In genomic region chr11:69352715-69353325, GRCh38 we compare ENCODE assay signal across 9 cellular contexts. TPM values are rescaled to one million over a fixed set of nuclear protein-coding genes. Genes with fewer than 3 reads are reported as not detected.
DNase-seq lines count a peak whose midpoint lies in the region; ATAC-seq and TF ChIP-seq lines count a peak whose summit lies in the region.
"Had no signal": no experiment of that assay in that cellular context is flagged by ENCODE, and none has a peak within 500 bp of the region (broad histone marks: within the 10 kb centered on the region; RNA-seq: fewer than 3 reads in every experiment).

No MANE protein-coding gene starts in this region.

- DNase-seq in CD1c-positive myeloid dendritic cell (ENCODE audit: extremely low spot score) = peak; percentile 61
- peak; percentile 17 for DNase-seq in NCI-H460 (ENCODE audit: extremely low read depth, low read depth)
- DNase-seq in naive thymus-derived CD4-positive, alpha-beta T cell = peak in 1 of 9 donors; percentile 40
- no peak for DNase-seq in ecto neural progenitor cell (ENCODE audit: low spot score)
- DNase-seq in DMS153 (lab: John Stamatoyannopoulos, UW) = no peak

- peaks cover 0 to 12% (median 6%) of the 10 kb centered on the region in 5 experiments for H3K9me3 Mint-ChIP-seq in brain
- H3K9me3 Mint-ChIP-seq in naive thymus-derived CD4-positive, alpha-beta T cell = peaks cover 0 to 17% (median 5%) of the 10 kb centered on the region in 11 donors

- H3K4me3 Mint-ChIP-seq in brain = no peak overlapping the region
- no peak overlapping the region for H3K4me3 Mint-ChIP-seq in naive thymus-derived CD4-positive, alpha-beta T cell

- ATAC-seq in naive thymus-derived CD4-positive, alpha-beta T cell = peak; percentile 52
- no peak for ATAC-seq in HG03439 (IDR thresholded peaks at IDR 0.05; ENCODE audit: unreplicated experiment)
- ATAC-seq in GM21423 (IDR thresholded peaks at IDR 0.05; ENCODE audit: unreplicated experiment) = no peak

- H3K4me1 Mint-ChIP-seq in brain = peaks cover 19% of the 10 kb centered on the region
- H3K4me1 Mint-ChIP-seq in naive thymus-derived CD4-positive, alpha-beta T cell = peaks cover 0 to 6% (median 0%) of the 10 kb centered on the region in 7 donors

- H3K36me3 Mint-ChIP-seq in brain = no peaks in the 10 kb centered on the region
- H3K36me3 Mint-ChIP-seq in naive thymus-derived CD4-positive, alpha-beta T cell = peaks cover 0 to 9% (median 0%) of the 10 kb centered on the region in 5 donors

- no peaks in the 10 kb centered on the region for H3K27me3 ChIP-seq in naive thymus-derived CD4-positive, alpha-beta T cell (ENCODE audit: control insufficient read depth in 2 of 2, insufficient read depth in 2 of 2, low read length in 2 of 2)

- peak overlapping the region in 3 of 5 experiments; percentile 62 to 78 (median 74) for H3K27ac Mint-ChIP-seq in brain
- H3K27ac Mint-ChIP-seq in naive thymus-derived CD4-positive, alpha-beta T cell = no peak overlapping the region

- H3K27ac ChIP-seq in naive thymus-derived CD4-positive, alpha-beta T cell (ENCODE audit: low read depth, low read length) = no peak overlapping the region
- H3K27ac ChIP-seq: parathyroid adenoma had no signal

- H3K36me3 ChIP-seq in naive thymus-derived CD4-positive, alpha-beta T cell (ENCODE audit: control insufficient read depth in 2 of 3, insufficient read depth in 3 of 3, low read length in 3 of 3) = no peaks in the 10 kb centered on the region

- CTCF ChIA-PET in naive thymus-derived CD4-positive, alpha-beta T cell (lab: Charles Lee) = interaction anchor here (0.6 kb wide), 2 partner anchors 403 to 542 kb away, joined by 3 to 4 read pairs; no protein-coding TSS in a partner anchor

- H3K4me1 ChIP-seq in naive thymus-derived CD4-positive, alpha-beta T cell (ENCODE audit: control insufficient read depth in 2 of 2, insufficient read depth in 2 of 2, low read length in 2 of 2) = no peaks in the 10 kb centered on the region
- H3K4me1 ChIP-seq: parathyroid adenoma had no signal

- intact Hi-C loops in naive thymus-derived CD4-positive, alpha-beta T cell (cut with micrococcal nuclease) = no loop called here

- H3K9me3 ChIP-seq in naive thymus-derived CD4-positive, alpha-beta T cell (ENCODE audit: control insufficient read depth in 2 of 3, low read length in 3 of 3) = peaks cover 0 to 7% (median 0%) of the 10 kb centered on the region in 3 experiments

- no peak overlapping the region for H3K4me3 ChIP-seq in naive thymus-derived CD4-positive, alpha-beta T cell (ENCODE audit: low read length)

- TF ChIP-seq CTCF in brain (conservative IDR thresholded peaks at IDR 0.05) = no peak

- H3K27me3 Mint-ChIP-seq in brain = peaks cover 5% of the 10 kb centered on the region
- peaks cover 0 to 6% (median 2%) of the 10 kb centered on the region in 5 donors for H3K27me3 Mint-ChIP-seq in naive thymus-derived CD4-positive, alpha-beta T cell

- POLR2A ChIA-PET in naive thymus-derived CD4-positive, alpha-beta T cell (lab: Charles Lee) = no interaction called here

RNA-seq across cellular contexts. Expression of gene MYEOV, which starts 58.9 kb away (rescaled TPM):
- 0.64 and 0.72 TPM in 2 replicates for total RNA-seq in NCI-H460 (2014; rRNA removed; shearing (Covaris generic))
- polyA plus RNA-seq in NCI-H460 (2014; cell fraction: nucleus; rRNA removed) = 2.1 and 3.5 TPM in 2 replicates
- not detected for polyA plus RNA-seq in brain (ENCODE audit: insufficient read depth, low read depth, low replicate concordance)
- under 1 TPM in 2 of 5 experiments, not detected in 3; 0.20 to 0.32 TPM for total RNA-seq in naive thymus-derived CD4-positive, alpha-beta T cell
- polyA plus RNA-seq in naive thymus-derived CD4-positive, alpha-beta T cell = not detected

Comparison
In these comparisons a context has a peak if more than half of its experiments do, and no peak if none do; other contexts are left out.
1. DNase-seq: peak in CD1c-positive myeloid dendritic cell (single experiment) and NCI-H460 (single experiment); none in ecto neural progenitor cell (single experiment) and DMS153 (single experiment).
2. H3K27ac Mint-ChIP-seq: peak in brain (3 of 5); none in naive thymus-derived CD4-positive, alpha-beta T cell (0 of 9).